In genomic region chr15:40198364-40199085, GRCh38 we compare ENCODE assay signal across 20 cellular contexts. TPM values are rescaled to one million over a fixed set of nuclear protein-coding genes. Genes with fewer than 3 reads are reported as not detected.
DNase-seq lines count a peak whose midpoint lies in the region; ATAC-seq and TF ChIP-seq lines count a peak whose summit lies in the region.
"Had no signal": no experiment of that assay in that cellular context is flagged by ENCODE, and none has a peak within 500 bp of the region (broad histone marks: within the 10 kb centered on the region; RNA-seq: fewer than 3 reads in every experiment).

No MANE protein-coding gene starts in this region.

- H3K36me3 Mint-ChIP-seq in activated CD8-positive, alpha-beta memory T cell treated with anti-CD3 and anti-CD28 coated beads, Interleukin-2, amount 10 ng/mL, durations not matched to agents 7 days and 5 days = peaks cover 68% of the 10 kb centered on the region
- H3K36me3 Mint-ChIP-seq in CD8-positive, alpha-beta T cell = no peaks in the 10 kb centered on the region
- H3K36me3 Mint-ChIP-seq in activated T-helper 2 cell treated with anti-CD3 and anti-CD28 coated beads, Interferon-gamma antibody, Interleukin-2, Interleukin-4, amounts not matched to agents 10 μg/mL and 5 μg/mL and 100 μg/mL, durations not matched to agents 14 hours and 24 hours and 36 hours (ENCODE audit: low read depth) = peaks cover 69% of the 10 kb centered on the region
- H3K36me3 Mint-ChIP-seq in immature natural killer cell = peaks cover 0 to 7% (median 0%) of the 10 kb centered on the region in 3 donors

- POLR2A ChIA-PET in CD8-positive, alpha-beta T cell (lab: Charles Lee) = interaction anchor here (0.6 to 1.0 kb wide), 2 partner anchors 28 to 229 kb away, joined by 3 to 5 read pairs; no protein-coding TSS in a partner anchor
- POLR2A ChIA-PET in HEK293 (lab: Yijun Ruan, JAX) = no interaction called here

- no peaks in the 10 kb centered on the region for H3K27me3 Mint-ChIP-seq in activated CD8-positive, alpha-beta memory T cell treated with anti-CD3 and anti-CD28 coated beads, Interleukin-2, amount 10 ng/mL, durations not matched to agents 7 days and 5 days
- H3K27me3 Mint-ChIP-seq in CD8-positive, alpha-beta T cell (ENCODE audit: low read depth) = no peaks in the 10 kb centered on the region
- H3K27me3 Mint-ChIP-seq in activated T-helper 2 cell treated with anti-CD3 and anti-CD28 coated beads, Interferon-gamma antibody, Interleukin-2, Interleukin-4, amounts not matched to agents 10 μg/mL and 5 μg/mL and 100 μg/mL, durations not matched to agents 14 hours and 24 hours and 36 hours (ENCODE audit: low read depth) = no peaks in the 10 kb centered on the region
- no peaks in the 10 kb centered on the region for H3K27me3 Mint-ChIP-seq in immature natural killer cell (ENCODE audit: low read depth in 3 of 3)

- H3K9me3 Mint-ChIP-seq in activated CD8-positive, alpha-beta memory T cell treated with anti-CD3 and anti-CD28 coated beads, Interleukin-2, amount 10 ng/mL, durations not matched to agents 7 days and 5 days (ENCODE audit: low read depth) = no peaks in the 10 kb centered on the region
- no peaks in the 10 kb centered on the region for H3K9me3 Mint-ChIP-seq in CD8-positive, alpha-beta T cell
- no peaks in the 10 kb centered on the region for H3K9me3 Mint-ChIP-seq in activated T-helper 2 cell treated with anti-CD3 and anti-CD28 coated beads, Interferon-gamma antibody, Interleukin-2, Interleukin-4, amounts not matched to agents 10 μg/mL and 5 μg/mL and 100 μg/mL, durations not matched to agents 14 hours and 24 hours and 36 hours
- no peaks in the 10 kb centered on the region for H3K9me3 Mint-ChIP-seq in immature natural killer cell

- no peaks in the 10 kb centered on the region for H3K36me3 ChIP-seq in CD8-positive, alpha-beta T cell (ENCODE audit: insufficient read depth, low read length)
- peaks cover 38 to 59% of the 10 kb centered on the region in 2 experiments for H3K36me3 ChIP-seq in HEK293 (ENCODE audit: control insufficient read depth in 2 of 2, insufficient read depth in 1 of 2, low read length in 2 of 2)

- CTCF ChIA-PET in activated CD8-positive, alpha-beta memory T cell treated with anti-CD3 and anti-CD28 coated beads, Interleukin-2, amount 10 ng/mL, durations not matched to agents 7 days and 5 days (lab: Charles Lee) = interaction anchor here (2.0 to 3.6 kb wide), 2 partner anchors 11 to 19 kb away, joined by 6 to 26 read pairs; no protein-coding TSS in a partner anchor
- CTCF ChIA-PET in CD8-positive, alpha-beta T cell (lab: Charles Lee) = interaction anchor here (1.3 to 3.2 kb wide), 3 partner anchors 19 to 81 kb away, joined by 3 to 15 read pairs (median 5); no protein-coding TSS in a partner anchor
- CTCF ChIA-PET in HEK293 (lab: Yijun Ruan, JAX) = interaction anchor here (0.6 to 2.3 kb wide), 4 partner anchors 15 to 405 kb away, joined by 3 to 8 read pairs (median 4); no protein-coding TSS in a partner anchor

- peak overlapping the region; percentile 25 for H3K27ac Mint-ChIP-seq in activated CD8-positive, alpha-beta memory T cell treated with anti-CD3 and anti-CD28 coated beads, Interleukin-2, amount 10 ng/mL, durations not matched to agents 7 days and 5 days
- H3K27ac Mint-ChIP-seq in CD8-positive, alpha-beta T cell = peak overlapping the region; percentile 71
- H3K27ac Mint-ChIP-seq in activated T-helper 2 cell treated with anti-CD3 and anti-CD28 coated beads, Interferon-gamma antibody, Interleukin-2, Interleukin-4, amounts not matched to agents 10 μg/mL and 5 μg/mL and 100 μg/mL, durations not matched to agents 14 hours and 24 hours and 36 hours = peak overlapping the region; percentile 1
- H3K27ac Mint-ChIP-seq in immature natural killer cell = no peak overlapping the region

- no peak for TF ChIP-seq CTCF in CD8-positive, alpha-beta T cell (IDR thresholded peaks at IDR 0.05)
- TF ChIP-seq CTCF in HEK293 (tag by site-specific recombination; IDR thresholded peaks at IDR 0.05) = no peak

- H3K4me3 Mint-ChIP-seq in activated CD8-positive, alpha-beta memory T cell treated with anti-CD3 and anti-CD28 coated beads, Interleukin-2, amount 10 ng/mL, durations not matched to agents 7 days and 5 days = no peak overlapping the region
- H3K4me3 Mint-ChIP-seq in CD8-positive, alpha-beta T cell = no peak overlapping the region
- no peak overlapping the region for H3K4me3 Mint-ChIP-seq in activated T-helper 2 cell treated with anti-CD3 and anti-CD28 coated beads, Interferon-gamma antibody, Interleukin-2, Interleukin-4, amounts not matched to agents 10 μg/mL and 5 μg/mL and 100 μg/mL, durations not matched to agents 14 hours and 24 hours and 36 hours (ENCODE audit: low read depth)
- no peak overlapping the region for H3K4me3 Mint-ChIP-seq in immature natural killer cell

- no peak overlapping the region for H3K27ac ChIP-seq in CD8-positive, alpha-beta T cell (ENCODE audit: low read depth, low read length)
- no peak overlapping the region for H3K27ac ChIP-seq in HEK293 (ENCODE audit: extremely low read depth, low read depth, low read length)
- H3K27ac ChIP-seq: SJCRH30 had no signal

- intact Hi-C loops in CD8-positive, alpha-beta T cell (cut with DNase I, micrococcal nuclease) = no loop called here
- intact Hi-C loops in activated T-helper 2 cell treated with anti-CD3 and anti-CD28 coated beads, Interferon-gamma antibody, Interleukin-2, Interleukin-4, amounts not matched to agents 10 μg/mL and 5 μg/mL and 100 μg/mL, durations not matched to agents 14 hours and 24 hours and 36 hours (cut with micrococcal nuclease) = no loop called here

- no peak overlapping the region for H3K4me3 ChIP-seq in CD8-positive, alpha-beta T cell (ENCODE audit: low read depth, low read length)
- no peak overlapping the region for H3K4me3 ChIP-seq in HEK293 (ENCODE audit: low read depth, low read length)
- H3K4me3 ChIP-seq: SJCRH30 had no signal

- H3K27me3 ChIP-seq in CD8-positive, alpha-beta T cell (ENCODE audit: insufficient read depth, low read length) = no peaks in the 10 kb centered on the region
- H3K27me3 ChIP-seq: BE2C, SJCRH30 had no signal

- H3K4me1 Mint-ChIP-seq in activated CD8-positive, alpha-beta memory T cell treated with anti-CD3 and anti-CD28 coated beads, Interleukin-2, amount 10 ng/mL, durations not matched to agents 7 days and 5 days = peaks cover 35% of the 10 kb centered on the region
- peaks cover 26% of the 10 kb centered on the region for H3K4me1 Mint-ChIP-seq in CD8-positive, alpha-beta T cell (ENCODE audit: low read depth)
- peaks cover 28% of the 10 kb centered on the region for H3K4me1 Mint-ChIP-seq in activated T-helper 2 cell treated with anti-CD3 and anti-CD28 coated beads, Interferon-gamma antibody, Interleukin-2, Interleukin-4, amounts not matched to agents 10 μg/mL and 5 μg/mL and 100 μg/mL, durations not matched to agents 14 hours and 24 hours and 36 hours (ENCODE audit: low read depth)
- H3K4me1 Mint-ChIP-seq in immature natural killer cell = peaks cover 13 to 24% of the 10 kb centered on the region in 2 donors

- ATAC-seq in activated CD8-positive, alpha-beta memory T cell treated with anti-CD3 and anti-CD28 coated beads, Interleukin-2, amount 10 ng/mL, durations not matched to agents 7 days and 5 days = no peak
- no peak for ATAC-seq in CD8-positive, alpha-beta T cell
- no peak for ATAC-seq in GM18873 (IDR thresholded peaks at IDR 0.05; ENCODE audit: low FRiP score, unreplicated experiment)
- ATAC-seq: HCT116 had no signal

- H3K9me3 ChIP-seq in CD8-positive, alpha-beta T cell (ENCODE audit: low read length) = no peaks in the 10 kb centered on the region
- no peaks in the 10 kb centered on the region for H3K9me3 ChIP-seq in HEK293 (ENCODE audit: control insufficient read depth, insufficient read depth, low read depth, low read length)
- H3K9me3 ChIP-seq: BE2C, Caco-2, SJCRH30 had no signal

- DNase-seq in activated CD8-positive, alpha-beta memory T cell treated with anti-CD3 and anti-CD28 coated beads, Interleukin-2, amount 10 ng/mL, durations not matched to agents 7 days and 5 days = no peak
- DNase-seq in activated CD8-positive, alpha-beta memory T cell treated with anti-CD3 and anti-CD28 coated beads, Interleukin-2, amount 50 U/mL, for 4 hours = no peak
- DNase-seq in CD8-positive, alpha-beta T cell = no peak
- no peak for DNase-seq in activated T-helper 2 cell treated with anti-CD3 and anti-CD28 coated beads, Interferon-gamma antibody, Interleukin-2, Interleukin-4, amounts not matched to agents 10 μg/mL and 5 μg/mL and 100 μg/mL, durations not matched to agents 14 hours and 24 hours and 36 hours (ENCODE audit: low spot score)
- DNase-seq in immature natural killer cell = no peak
- DNase-seq: BE2C, Caco-2, DMS 273 treated with DMSO at 0.1 percent for 48 hours, DMS79 treated with DMSO at 0.1 percent for 48 hours, GOT3, IMR-90, NCI-H1417 treated with DMSO at 0.1 percent for 48 hours, NCI-H187, NCI-H446, NCI-H526, OCI-M1, SJCRH30 had no signal

- H3K4me1 ChIP-seq in CD8-positive, alpha-beta T cell (ENCODE audit: insufficient read depth, low read length) = peaks cover 15% of the 10 kb centered on the region
- no peaks in the 10 kb centered on the region for H3K4me1 ChIP-seq in HEK293 (ENCODE audit: control insufficient read depth, insufficient read depth, low read length)
- H3K4me1 ChIP-seq: BE2C, Caco-2, SJCRH30 had no signal

TF ChIP-seq in HEK293, 187 proteins besides CTCF, POLR2A, EP300 and RAD21:
- peak; percentile 92 for TF ChIP-seq ZNF121 (tag by site-specific recombination; IDR thresholded peaks at IDR 0.05)
- TF ChIP-seq ZNF302 (tag by site-specific recombination; IDR thresholded peaks at IDR 0.05; ENCODE audit: low read depth) = no peak

RNA-seq across cellular contexts. Expression of gene BUB1B, which starts 37.7 kb away (rescaled TPM):
- total RNA-seq in activated CD8-positive, alpha-beta memory T cell treated with anti-CD3 and anti-CD28 coated beads, Interleukin-2, amount 10 ng/mL, durations not matched to agents 7 days and 5 days = 100 to 1,000 TPM in 1 of 2 experiments, 10 to 100 TPM in 1; 89.5 to 107 TPM
- total RNA-seq in CD8-positive, alpha-beta T cell = 1 to 10 TPM in 1 of 2 experiments, under 1 TPM in 1; 0.47 to 1.2 TPM
- 70.7 and 73.1 TPM in 2 replicates for total RNA-seq in activated T-helper 2 cell treated with anti-CD3 and anti-CD28 coated beads, Interferon-gamma antibody, Interleukin-2, Interleukin-4, amounts not matched to agents 10 μg/mL and 5 μg/mL and 100 μg/mL, durations not matched to agents 14 hours and 24 hours and 36 hours
- under 1 TPM in 2 of 3 donors, not detected in 1; 0.74 to 0.99 TPM for polyA plus RNA-seq in immature natural killer cell

RNA-seq across cellular contexts. Expression of gene PAK6, which starts 40.3 kb away (rescaled TPM):
- 1 to 10 TPM; 1.0 to 1.7 TPM for total RNA-seq in activated CD8-positive, alpha-beta memory T cell treated with anti-CD3 and anti-CD28 coated beads, Interleukin-2, amount 10 ng/mL, durations not matched to agents 7 days and 5 days
- total RNA-seq in CD8-positive, alpha-beta T cell = 1 to 10 TPM in 1 of 2 experiments, under 1 TPM in 1; 0.64 to 1.1 TPM
- 0.27 and 0.78 TPM in 2 replicates for total RNA-seq in activated T-helper 2 cell treated with anti-CD3 and anti-CD28 coated beads, Interferon-gamma antibody, Interleukin-2, Interleukin-4, amounts not matched to agents 10 μg/mL and 5 μg/mL and 100 μg/mL, durations not matched to agents 14 hours and 24 hours and 36 hours
- polyA plus RNA-seq in immature natural killer cell = 1 to 10 TPM; 2.0 to 8.3 (median 3.6) TPM
- total RNA-seq: IMR-90, SJCRH30 had no signal

Comparison
In these comparisons a context has a peak if more than half of its experiments do, and no peak if none do; other contexts are left out.
1. H3K27ac Mint-ChIP-seq: peak in activated CD8-positive, alpha-beta memory T cell treated with anti-CD3 and anti-CD28 coated beads, Interleukin-2, amount 10 ng/mL, durations not matched to agents 7 days and 5 days (single experiment), CD8-positive, alpha-beta T cell (single experiment) and activated T-helper 2 cell treated with anti-CD3 and anti-CD28 coated beads, Interferon-gamma antibody, Interleukin-2, Interleukin-4, amounts not matched to agents 10 μg/mL and 5 μg/mL and 100 μg/mL, durations not matched to agents 14 hours and 24 hours and 36 hours (single experiment); none in immature natural killer cell (0 of 6).
2. RNA of gene BUB1B, which starts 37.7 kb away (total RNA-seq): 89.5 to 107 TPM in activated CD8-positive, alpha-beta memory T cell treated with anti-CD3 and anti-CD28 coated beads, Interleukin-2, amount 10 ng/mL, durations not matched to agents 7 days and 5 days and 70.7 to 73.1 TPM in activated T-helper 2 cell treated with anti-CD3 and anti-CD28 coated beads, Interferon-gamma antibody, Interleukin-2, Interleukin-4, amounts not matched to agents 10 μg/mL and 5 μg/mL and 100 μg/mL, durations not matched to agents 14 hours and 24 hours and 36 hours; 0.47 to 1.2 TPM in CD8-positive, alpha-beta T cell; every median in the first group is over 10 times any median in the second.